In genomic region chr9:130713286-130713975, GRCh38 we compare ENCODE assay signal across 8 cellular contexts. TPM values are rescaled to one million over a fixed set of nuclear protein-coding genes. Genes with fewer than 3 reads are reported as not detected.
DNase-seq lines count a peak whose midpoint lies in the region; ATAC-seq and TF ChIP-seq lines count a peak whose summit lies in the region.

No MANE protein-coding gene starts in this region.

- no peaks in the 10 kb centered on the region for H4K20me1 ChIP-seq in GM23248 (ENCODE audit: insufficient read depth)

- H3K9me2 ChIP-seq in GM23248 (ENCODE audit: insufficient read depth): no peaks in the 10 kb centered on the region

- no peaks in the 10 kb centered on the region for H3K9me3 Mint-ChIP-seq in nephron progenitor cell

- H3K79me2 ChIP-seq in GM23248 (ENCODE audit: insufficient read depth): peaks cover 55% of the 10 kb centered on the region

- no peaks in the 10 kb centered on the region for H3K27me3 Mint-ChIP-seq in nephron progenitor cell (ENCODE audit: low read depth, poor library complexity)

- H3K9ac ChIP-seq in GM23248: peak overlapping the region; percentile 91

- peaks cover 6% of the 10 kb centered on the region; the same call in 1 of the 2 replicates for H3K4me1 ChIP-seq in GM23248 (ENCODE audit: insufficient read depth)

- H3K4me1 Mint-ChIP-seq in nephron progenitor cell: peaks cover 38% of the 10 kb centered on the region

- peak overlapping the region; percentile 87 for H3K27ac Mint-ChIP-seq in nephron progenitor cell

- peak overlapping the region; percentile 88 for H3K4me3 ChIP-seq in GM23248

- no peak for TF ChIP-seq CTCF in VCaP (conservative IDR thresholded peaks at IDR 0.05)
- no peak for TF ChIP-seq CTCF in nephron progenitor cell (IDR thresholded peaks at IDR 0.05)

- peak overlapping the region; percentile 79 for H2AFZ ChIP-seq in GM23248

- H3F3A ChIP-seq in GM23248 (ENCODE audit: insufficient read depth): peaks cover 24% of the 10 kb centered on the region

- 1 to 2% methylated on average over 20 to 30 of the region's 37 CpGs for WGBS in GM23248 (ENCODE audit: low coverage in 1 of 2, low lambda C conversion rate in 2 of 2, missing lambda C conversion rate in 2 of 2), 2 experiments

- peak overlapping the region; percentile 94 for H3K4me2 ChIP-seq in GM23248 (ENCODE audit: unreplicated experiment)

- no peaks in the 10 kb centered on the region for H3K36me3 ChIP-seq in GM23248 (ENCODE audit: low read depth)

- H3K27ac ChIP-seq in GM23248: peak overlapping the region; percentile 89
- H3K27ac ChIP-seq in VCaP: peak overlapping the region; percentile 99

- in situ Hi-C loops in GM23248 (cut with MboI): no loop called here

- peak; percentile 30 for DNase-seq in Ammon's horn (ENCODE audit: low spot score)
- DNase-seq in GM23248: peak; percentile 71
- peak; percentile 59 for DNase-seq in fibroblast of gingiva (ENCODE audit: low read depth)
- no peak for DNase-seq in nephron progenitor cell

- peak overlapping the region; percentile 96 for H3K4me3 Mint-ChIP-seq in nephron progenitor cell

- no peaks in the 10 kb centered on the region for H3K9me3 ChIP-seq in GM23248 (ENCODE audit: low read depth)

- H3K27me3 ChIP-seq in GM23248 (replicated peaks; ENCODE audit: insufficient read depth): no peaks in the 10 kb centered on the region

- no peaks in the 10 kb centered on the region for H3K36me3 Mint-ChIP-seq in nephron progenitor cell (ENCODE audit: low read depth)

- ATAC-seq in HG02759 (IDR thresholded peaks at IDR 0.05; ENCODE audit: unreplicated experiment) (no peak), GM21367 (IDR thresholded peaks at IDR 0.05; ENCODE audit: unreplicated experiment) (no peak), GM18907 (IDR thresholded peaks at IDR 0.05; ENCODE audit: unreplicated experiment) (no peak)

RNA-seq across cellular contexts. Expression of gene EXOSC2, which starts 19.9 kb away (rescaled TPM):
- total RNA-seq in GM23248 (2014; rRNA removed; shearing (Covaris generic)): 18.1 and 21.6 TPM in 2 replicates
- polyA plus RNA-seq in GM23248 (2016; fragmentation: Nextera tagmentation; extraction: Ambion mirVana): 16.1 and 17.2 TPM in 2 replicates

RNA-seq across cellular contexts. Expression of gene PRDM12, which starts 49.0 kb away (rescaled TPM):
- not detected in 2 replicates for total RNA-seq in GM23248 (2014; rRNA removed; shearing (Covaris generic))
- polyA plus RNA-seq in GM23248 (2016; fragmentation: Nextera tagmentation; extraction: Ambion mirVana): not detected in 2 replicates
